Comparison of ENCODE assay signal across 1 cellular context in genomic region chr10:5681930-5682329, GRCh38.
TF ChIP-seq lines count a peak whose summit lies in the region.

No MANE protein-coding gene starts in this region.

TF ChIP-seq in GM12891, 5 proteins besides CTCF, POLR2A, EP300 and RAD21:
- TF ChIP-seq POLR2AphosphoS5 (IDR thresholded peaks at IDR 0.05; ENCODE audit: low read depth, low read length) (no peak), PAX5 (IDR thresholded peaks at IDR 0.05; ENCODE audit: insufficient read depth, low read length, severe bottlenecking) (no peak), TAF1 (IDR thresholded peaks at IDR 0.05; ENCODE audit: low read depth, low read length) (no peak)
